ENCODE assay signal across 1 cellular context in genomic region chr6:683742-684440, GRCh38.
TF ChIP-seq lines count a peak whose summit lies in the region.

No MANE protein-coding gene starts in this region.

TF ChIP-seq in H1, 55 proteins besides CTCF, POLR2A, EP300 and RAD21:
- TF ChIP-seq CTBP2 (IDR thresholded peaks at IDR 0.05; ENCODE audit: borderline replicate concordance, insufficient read depth, insufficient read length, low read length) (peak; percentile 89), MAX (IDR thresholded peaks at IDR 0.05) (no peak), JUND (IDR thresholded peaks at IDR 0.05; ENCODE audit: low read length) (no peak), TAF7 (optimal IDR thresholded peaks at IDR 0.05; ENCODE audit: borderline replicate concordance, low read depth, low read length) (no peak), SP4 (IDR thresholded peaks at IDR 0.05; ENCODE audit: low read length) (no peak), ATF3 (IDR thresholded peaks at IDR 0.05; ENCODE audit: insufficient read depth, low read depth, low read length) (no peak), SRF (IDR thresholded peaks at IDR 0.05; ENCODE audit: low read depth, low read length) (no peak), BRCA1 (IDR thresholded peaks at IDR 0.05; ENCODE audit: low read depth, low read length) (no peak), RXRA (IDR thresholded peaks at IDR 0.05; ENCODE audit: insufficient read depth, low read depth, low read length) (no peak), SIN3A (conservative IDR thresholded peaks at IDR 0.05 in 1 of 2, IDR thresholded peaks at IDR 0.05 in 1 of 2; ENCODE audit: low read depth in 1 of 2, low read length in 2 of 2) (peak; percentile 88 to 92), CBX5 (IDR thresholded peaks at IDR 0.05; ENCODE audit: low read depth, low read length) (no peak), PHF8 (conservative IDR thresholded peaks at IDR 0.05; ENCODE audit: low read depth, low read length) (no peak), EGR1 (IDR thresholded peaks at IDR 0.05; ENCODE audit: borderline replicate concordance, low read depth, low read length) (no peak), CHD7 (IDR thresholded peaks at IDR 0.05; ENCODE audit: insufficient replicate concordance, low read length) (no peak), GTF2F1 (IDR thresholded peaks at IDR 0.05; ENCODE audit: borderline replicate concordance, low read depth, low read length) (no peak), TBP (IDR thresholded peaks at IDR 0.05; ENCODE audit: low read depth, low read length) (no peak; the same call in 1 of the 2 replicates), ZNF274 (IDR thresholded peaks at IDR 0.05; ENCODE audit: borderline replicate concordance, extremely low read depth, low read length) (no peak), CHD1 (IDR thresholded peaks at IDR 0.05; ENCODE audit: low read depth, low read length) (no peak), SUZ12 (IDR thresholded peaks at IDR 0.05; ENCODE audit: low read length) (no peak), FOSL1 (IDR thresholded peaks at IDR 0.05; ENCODE audit: insufficient read depth, low read depth, low read length) (no peak), ATF2 (IDR thresholded peaks at IDR 0.05; ENCODE audit: low read length) (peak; percentile 68; the same call in 1 of the 2 replicates), TEAD4 (IDR thresholded peaks at IDR 0.05; ENCODE audit: low read depth, low read length) (no peak), ASH2L (IDR thresholded peaks at IDR 0.05; ENCODE audit: low read length) (peak; percentile 91), RNF2 (IDR thresholded peaks at IDR 0.05; ENCODE audit: borderline replicate concordance, low read depth, low read length, missing control alignments, poor library complexity, severe bottlenecking) (no peak), TAF1 (IDR thresholded peaks at IDR 0.05; ENCODE audit: low read depth, low read length) (peak; percentile 62), E2F6 (IDR thresholded peaks at IDR 0.05) (no peak), KDM4A (IDR thresholded peaks at IDR 0.05; ENCODE audit: low read depth, low read length, severe bottlenecking) (no peak), KDM1A (IDR thresholded peaks at IDR 0.05; ENCODE audit: borderline replicate concordance, low read length) (no peak), CEBPB (IDR thresholded peaks at IDR 0.05; ENCODE audit: low read depth, low read length) (no peak), YY1 (IDR thresholded peaks at IDR 0.05; ENCODE audit: low read depth, low read length) (peak; percentile 50; the same call in 1 of the 2 replicates), SAP30 (IDR thresholded peaks at IDR 0.05; ENCODE audit: insufficient read depth, insufficient replicate concordance, low read length) (no peak), JUN (IDR thresholded peaks at IDR 0.05; ENCODE audit: low read depth, low read length) (no peak), POLR2AphosphoS5 (IDR thresholded peaks at IDR 0.05; ENCODE audit: low read depth, low read length) (peak; percentile 46; the same call in 1 of the 2 replicates), SIRT6 (IDR thresholded peaks at IDR 0.05; ENCODE audit: low read length) (no peak), NANOG (IDR thresholded peaks at IDR 0.05; ENCODE audit: insufficient read depth, low read depth, low read length, poor library complexity, severe bottlenecking) (peak; percentile 53), RBBP5 (IDR thresholded peaks at IDR 0.05; ENCODE audit: borderline replicate concordance, low read depth, low read length) (peak; percentile 69; the same call in 1 of the 2 replicates), CHD2 (IDR thresholded peaks at IDR 0.05; ENCODE audit: low read length) (peak; percentile 68; the same call in 1 of the 2 replicates), CREB1 (IDR thresholded peaks at IDR 0.05) (0 out of 2 replicates have a peak, but pooled peaks have one; percentile 6), BACH1 (IDR thresholded peaks at IDR 0.05; ENCODE audit: low read length) (no peak), SP2 (IDR thresholded peaks at IDR 0.05; ENCODE audit: low read length) (no peak), BCL11A (IDR thresholded peaks at IDR 0.05; ENCODE audit: low read depth in 2 of 2, low read length in 2 of 2) (no peak), TCF12 (IDR thresholded peaks at IDR 0.05; ENCODE audit: low read depth, low read length) (peak; percentile 93), HDAC2 (IDR thresholded peaks at IDR 0.05; ENCODE audit: borderline replicate concordance in 1 of 2, low read depth in 2 of 2, low read length in 2 of 2) (peak; percentile 74 to 88; a peak in 2 of 4 replicates), MAFK (IDR thresholded peaks at IDR 0.05; ENCODE audit: low read depth, low read length) (no peak), EZH2 (IDR thresholded peaks at IDR 0.05; ENCODE audit: low read depth, low read length, severe bottlenecking) (no peak), SP1 (IDR thresholded peaks at IDR 0.05; ENCODE audit: low read depth, low read length) (peak; percentile 79)
